8 cellular contexts compared by ENCODE assay signal in genomic region chr4:2262944-2263250, GRCh38. TPM values are rescaled to one million over a fixed set of nuclear protein-coding genes. Genes with fewer than 3 reads are reported as not detected.
DNase-seq lines count a peak whose midpoint lies in the region; ATAC-seq, FAIRE-seq and TF ChIP-seq lines count a peak whose summit lies in the region.

No MANE protein-coding gene starts in this region.

- FAIRE-seq in small intestine (lab: Jason Lieb, UNC), result no peak

- TF ChIP-seq POLR2A in erythroblast (IDR thresholded peaks at IDR 0.05; ENCODE audit: low read length), result no peak

- DNase-seq in activated CD8-positive, alpha-beta T cell treated with anti-CD3 and anti-CD28 coated beads for 36 hours, result no peak
- DNase-seq in iPS DF 6.9 (ENCODE audit: low read depth, low spot score), result no peak
- DNase-seq in small intestine, result no peak
- no peak for DNase-seq in NCI-H1417 treated with DMSO at 0.1 percent for 48 hours (lab: John Stamatoyannopoulos, UW)
- no peak for DNase-seq in erythroblast (lab: John Stamatoyannopoulos, UW)
- no peak for DNase-seq in T1000 (lab: John Stamatoyannopoulos, UW)

- ATAC-seq in activated CD8-positive, alpha-beta T cell treated with anti-CD3 and anti-CD28 coated beads for 36 hours, result no peak
- no peak for ATAC-seq in HG03460 (IDR thresholded peaks at IDR 0.05; ENCODE audit: unreplicated experiment)

- peak overlapping the region; percentile 48 for H3K4me3 ChIP-seq in HEK293 (ENCODE audit: low read depth, low read length)
- peak overlapping the region; percentile 65; the same call in 1 of the 2 replicates for H3K4me3 ChIP-seq in iPS DF 6.9 (ENCODE audit: low read length)
- peak overlapping the region in 1 of 2 donors; percentile 69 for H3K4me3 ChIP-seq in small intestine (ENCODE audit: low read depth in 1 of 2, low read length in 2 of 2)

- peak overlapping the region; percentile 69 for H3K4me3 Mint-ChIP-seq in activated CD8-positive, alpha-beta T cell treated with anti-CD3 and anti-CD28 coated beads for 36 hours

- H3K36me3 ChIP-seq in HEK293 (ENCODE audit: control insufficient read depth in 2 of 2, insufficient read depth in 1 of 2, low read length in 2 of 2) (peaks cover 0 to 27% of the 10 kb centered on the region in 2 experiments; a peak in 1 of 3 replicates), iPS DF 6.9 (ENCODE audit: control insufficient read depth, insufficient read depth, low read length) (no peaks in the 10 kb centered on the region), small intestine (ENCODE audit: control insufficient read depth in 2 of 2, insufficient read depth in 2 of 2, low read length in 2 of 2) (no peaks in the 10 kb centered on the region)

- H3K36me3 Mint-ChIP-seq in activated CD8-positive, alpha-beta T cell treated with anti-CD3 and anti-CD28 coated beads for 36 hours (ENCODE audit: low read depth), result no peaks in the 10 kb centered on the region

- H3K9me3 Mint-ChIP-seq in activated CD8-positive, alpha-beta T cell treated with anti-CD3 and anti-CD28 coated beads for 36 hours, result no peaks in the 10 kb centered on the region

- H3K27ac Mint-ChIP-seq in activated CD8-positive, alpha-beta T cell treated with anti-CD3 and anti-CD28 coated beads for 36 hours, result peak overlapping the region; percentile 66

- no peaks in the 10 kb centered on the region for H3K4me1 Mint-ChIP-seq in activated CD8-positive, alpha-beta T cell treated with anti-CD3 and anti-CD28 coated beads for 36 hours (ENCODE audit: low read depth)

- no peak for TF ChIP-seq CTCF in HEK293 (tag by site-specific recombination; IDR thresholded peaks at IDR 0.05)
- no peak for TF ChIP-seq CTCF in activated CD8-positive, alpha-beta T cell treated with anti-CD3 and anti-CD28 coated beads for 36 hours (IDR thresholded peaks at IDR 0.05)

- H3K27ac ChIP-seq in HEK293 (ENCODE audit: extremely low read depth, low read depth, low read length), result peak overlapping the region; percentile 75; the same call in 1 of the 2 replicates
- H3K27ac ChIP-seq in iPS DF 6.9 (ENCODE audit: low read length), result no peak overlapping the region
- peak overlapping the region; percentile 88 to 98 for H3K27ac ChIP-seq in small intestine (ENCODE audit: low read depth in 1 of 2, low read length in 1 of 2)

- intact Hi-C loops in activated CD8-positive, alpha-beta T cell treated with anti-CD3 and anti-CD28 coated beads for 36 hours (cut with micrococcal nuclease), result loop anchor here (2.0 kb wide), 1 partner anchor 150 kb away; no protein-coding TSS in a partner anchor

- POLR2A ChIA-PET in HEK293 (lab: Yijun Ruan, JAX), result interaction anchor here (0.7 to 1.6 kb wide), 2 partner anchors 26 to 156 kb away, joined by 3 to 6 read pairs; partner anchors contain the start of genes CFAP99 and ZFYVE28
- POLR2A ChIA-PET in activated CD8-positive, alpha-beta T cell treated with anti-CD3 and anti-CD28 coated beads for 36 hours (lab: Charles Lee), result interaction anchor here (0.8 to 2.3 kb wide), 2 partner anchors 28 to 150 kb away, joined by 3 to 6 read pairs; no protein-coding TSS in a partner anchor

- no CpG with 5 or more reads among the region's 13 CpGs for WGBS in iPS DF 6.9 (ENCODE audit: insufficient coverage, insufficient read length)
- 36 to 49% (median 47%) methylated on average over 12 to 13 of the region's 13 CpGs for WGBS in small intestine, 3 donors

- no peaks in the 10 kb centered on the region for H3K27me3 Mint-ChIP-seq in activated CD8-positive, alpha-beta T cell treated with anti-CD3 and anti-CD28 coated beads for 36 hours

- no peaks in the 10 kb centered on the region for H3K4me1 ChIP-seq in HEK293 (ENCODE audit: control insufficient read depth, insufficient read depth, low read length)
- peaks cover 1% of the 10 kb centered on the region; the same call in 1 of the 2 replicates for H3K4me1 ChIP-seq in iPS DF 6.9 (ENCODE audit: control insufficient read depth, insufficient read depth, low read length)
- peaks cover 1 to 10% of the 10 kb centered on the region in 2 donors for H3K4me1 ChIP-seq in small intestine (ENCODE audit: control insufficient read depth in 2 of 2, insufficient read depth in 1 of 2, low read depth in 1 of 2, low read length in 1 of 2)

- no peaks in the 10 kb centered on the region for H3K9me3 ChIP-seq in HEK293 (ENCODE audit: control insufficient read depth, insufficient read depth, low read depth, low read length)
- H3K9me3 ChIP-seq in iPS DF 6.9 (ENCODE audit: control insufficient read depth, insufficient read depth, low read length), result no peaks in the 10 kb centered on the region
- H3K9me3 ChIP-seq in small intestine (ENCODE audit: control insufficient read depth, low read depth), result no peaks in the 10 kb centered on the region

- CTCF ChIA-PET in HEK293 (lab: Yijun Ruan, JAX), result no interaction called here
- CTCF ChIA-PET in activated CD8-positive, alpha-beta T cell treated with anti-CD3 and anti-CD28 coated beads for 36 hours (lab: Charles Lee), result no interaction called here

- H3K27me3 ChIP-seq in iPS DF 6.9 (ENCODE audit: control insufficient read depth, insufficient read depth, low read length) (no peaks in the 10 kb centered on the region), small intestine (ENCODE audit: control insufficient read depth in 2 of 2, insufficient read depth in 2 of 2, low read length in 2 of 2) (no peaks in the 10 kb centered on the region)

TF ChIP-seq in HEK293, 187 proteins besides CTCF, POLR2A, EP300 and RAD21:
- TF ChIP-seq ZNF335 (tag by site-specific recombination; conservative IDR thresholded peaks at IDR 0.05) (peak; percentile 14), ZBTB10 (tag by site-specific recombination; IDR thresholded peaks at IDR 0.05) (0 out of 2 replicates have a peak, but pooled peaks have one; percentile 9), ZNF707 (tag by site-specific recombination; IDR thresholded peaks at IDR 0.05) (no peak), GFI1B (tag by site-specific recombination; IDR thresholded peaks at IDR 0.05) (no peak)
TF ChIP-seq in HEK293: peak in this region for 2.

RNA-seq across cellular contexts. Expression of gene MXD4, which starts 1.0 kb away (rescaled TPM):
- total RNA-seq in activated CD8-positive, alpha-beta T cell treated with anti-CD3 and anti-CD28 coated beads for 36 hours, result 1 to 10 TPM; 1.5 to 2.3 TPM
- 10 to 100 TPM; 24.0 to 33.9 (median 31.5) TPM for polyA plus RNA-seq in small intestine

RNA-seq across cellular contexts. Expression of gene HAUS3, which starts 21.0 kb away (rescaled TPM):
- total RNA-seq in activated CD8-positive, alpha-beta T cell treated with anti-CD3 and anti-CD28 coated beads for 36 hours, result 10 to 100 TPM; 18.4 to 19.5 TPM
- 1 to 10 TPM; 4.0 to 5.9 (median 4.3) TPM for polyA plus RNA-seq in small intestine

RNA-seq across cellular contexts. Expression of gene POLN, which starts 21.0 kb away (rescaled TPM):
- total RNA-seq in activated CD8-positive, alpha-beta T cell treated with anti-CD3 and anti-CD28 coated beads for 36 hours, result 1 to 10 TPM; 2.1 to 2.9 TPM
- 1 to 10 TPM in 1 of 3 donors, under 1 TPM in 2; 0.89 to 2.2 (median 0.98) TPM for polyA plus RNA-seq in small intestine
